22 cellular contexts compared by ENCODE assay signal in genomic region chr15:51724199-51724598, GRCh38. TPM values are rescaled to one million over a fixed set of nuclear protein-coding genes. Genes with fewer than 3 reads are reported as not detected.
A peak's percentile ranks its signal among the peaks of the same experiment; 100 is the strongest.
DNase-seq lines count a peak whose midpoint lies in the region; ATAC-seq and TF ChIP-seq lines count a peak whose summit lies in the region.
"Had no signal": no experiment of that assay in that cellular context is flagged by ENCODE, and none has a peak within 500 bp of the region (broad histone marks: within the 10 kb centered on the region; RNA-seq: fewer than 3 reads in every experiment).

No MANE protein-coding gene starts in this region.

- POLR2A ChIA-PET in WTC11 (lab: Charles Lee), result no interaction called here

- intact Hi-C loops in transverse colon (cut with DNase I; ENCODE audit: low total_unique reads), result no loop called here

- H3K4me3 ChIP-seq in mesodermal cell (ENCODE audit: extremely low read depth, insufficient read depth, low read length, poor library complexity, severe bottlenecking), result no peak overlapping the region
- H3K4me3 ChIP-seq in transverse colon, result no peak overlapping the region
- H3K4me3 ChIP-seq: HAP-1 had no signal

- CTCF ChIA-PET in WTC11 (lab: Charles Lee), result no interaction called here

- no peaks in the 10 kb centered on the region for H3K27me3 ChIP-seq in transverse colon

- TF ChIP-seq EP300 in transverse colon (IDR thresholded peaks at IDR 0.05; ENCODE audit: low read depth), result no peak

- H3K4me3 Mint-ChIP-seq in activated naive CD8-positive, alpha-beta T cell, result no peak overlapping the region
- H3K4me3 Mint-ChIP-seq in activated naive CD8-positive, alpha-beta T cell treated with anti-CD3 and anti-CD28 coated beads for 36 hours, result no peak overlapping the region
- H3K4me3 Mint-ChIP-seq in T-helper 17 cell (no peak overlapping the region), WTC11 (no peak overlapping the region)

- H3K36me3 Mint-ChIP-seq in activated naive CD8-positive, alpha-beta T cell, result peaks cover 11% of the 10 kb centered on the region
- peaks cover 23% of the 10 kb centered on the region for H3K36me3 Mint-ChIP-seq in activated naive CD8-positive, alpha-beta T cell treated with anti-CD3 and anti-CD28 coated beads for 36 hours
- H3K36me3 Mint-ChIP-seq in T-helper 17 cell (ENCODE audit: low read depth) (peaks cover 7% of the 10 kb centered on the region), WTC11 (peaks cover 7% of the 10 kb centered on the region)

- no peaks in the 10 kb centered on the region for H3K9me3 ChIP-seq in T-helper 17 cell (ENCODE audit: control insufficient read depth, low read length, poor library complexity, severe bottlenecking)
- no peaks in the 10 kb centered on the region for H3K9me3 ChIP-seq in mesodermal cell (ENCODE audit: control insufficient read depth, low read length)
- no peaks in the 10 kb centered on the region for H3K9me3 ChIP-seq in transverse colon
- H3K9me3 ChIP-seq: HAP-1 had no signal

- no peak for TF ChIP-seq POLR2A in transverse colon (IDR thresholded peaks at IDR 0.05)

- no peak for DNase-seq in activated naive CD8-positive, alpha-beta T cell treated with anti-CD3 and anti-CD28 coated beads for 36 hours
- DNase-seq in T-helper 17 cell, result no peak
- DNase-seq in transverse colon, result no peak
- DNase-seq in SK-N-DZ (ENCODE audit: low spot score), result no peak
- DNase-seq in WTC11 (ENCODE audit: low spot score), result no peak
- DNase-seq in stimulated activated CD4-positive, alpha-beta T cell treated with anti-CD3 and anti-CD28 coated beads, Interleukin-4, amount 100 ng/mL, for 24 hours, result no peak
- DNase-seq: DMS 273 treated with DMSO at 0.1 percent for 48 hours, DND-41, NCI-H1417 treated with DMSO at 0.1 percent for 48 hours, NCI-H1930, NCI-H226, NCI-H524, NCI-H82, Right ventricle myocardium superior had no signal

- no peaks in the 10 kb centered on the region for H3K27me3 Mint-ChIP-seq in activated naive CD8-positive, alpha-beta T cell
- H3K27me3 Mint-ChIP-seq in activated naive CD8-positive, alpha-beta T cell treated with anti-CD3 and anti-CD28 coated beads for 36 hours, result no peaks in the 10 kb centered on the region
- no peaks in the 10 kb centered on the region for H3K27me3 Mint-ChIP-seq in T-helper 17 cell
- H3K27me3 Mint-ChIP-seq in WTC11 (ENCODE audit: low read depth), result no peaks in the 10 kb centered on the region

- H3K9me3 Mint-ChIP-seq in activated naive CD8-positive, alpha-beta T cell (ENCODE audit: low read depth), result no peaks in the 10 kb centered on the region
- no peaks in the 10 kb centered on the region for H3K9me3 Mint-ChIP-seq in activated naive CD8-positive, alpha-beta T cell treated with anti-CD3 and anti-CD28 coated beads for 36 hours
- H3K9me3 Mint-ChIP-seq in WTC11, result peaks cover 6% of the 10 kb centered on the region; the same call in 1 of the 2 replicates

- H3K27ac ChIP-seq in mesodermal cell (ENCODE audit: low read depth, low read length, severe bottlenecking) (peak overlapping the region; percentile 36), transverse colon (peak overlapping the region in 3 of 4 donors; percentile 10 to 69 (median 15))

- ATAC-seq in T-helper 17 cell (no peak), WTC11 (no peak)

- peaks cover 66% of the 10 kb centered on the region for H3K4me1 Mint-ChIP-seq in activated naive CD8-positive, alpha-beta T cell (ENCODE audit: low read depth)
- H3K4me1 Mint-ChIP-seq in activated naive CD8-positive, alpha-beta T cell treated with anti-CD3 and anti-CD28 coated beads for 36 hours, result peaks cover 55% of the 10 kb centered on the region
- peaks cover 31% of the 10 kb centered on the region for H3K4me1 Mint-ChIP-seq in T-helper 17 cell
- peaks cover 36% of the 10 kb centered on the region for H3K4me1 Mint-ChIP-seq in WTC11

- in situ Hi-C loops in transverse colon (cut with MboI; ENCODE audit: low pct_ligation_motif_present in 1 of 4, low pct_unique_long_range_greater_than_20kb in 1 of 4, low sequenced_read_pairs in 3 of 4), result no loop called here

- peak overlapping the region; percentile 54 for H3K27ac Mint-ChIP-seq in activated naive CD8-positive, alpha-beta T cell
- no peak overlapping the region for H3K27ac Mint-ChIP-seq in activated naive CD8-positive, alpha-beta T cell treated with anti-CD3 and anti-CD28 coated beads for 36 hours
- H3K27ac Mint-ChIP-seq in T-helper 17 cell (peak overlapping the region; percentile 61), WTC11 (no peak overlapping the region)

- peaks cover 42% of the 10 kb centered on the region for H3K4me1 ChIP-seq in mesodermal cell (ENCODE audit: control insufficient read depth, insufficient read depth, low read length, poor library complexity, severe bottlenecking)
- H3K4me1 ChIP-seq in transverse colon, result peaks cover 4 to 38% (median 16%) of the 10 kb centered on the region in 4 donors
- H3K4me1 ChIP-seq: HAP-1 had no signal

- WGBS in mesodermal cell (ENCODE audit: insufficient coverage in 2 of 2), 2 experiments, result no CpG with 5 or more reads among the region's 2 CpGs
- WGBS in transverse colon (ENCODE audit: low coverage in 1 of 2), 2 donors, result 78 to 88% methylated on average over 2 of the region's 2 CpGs

- no peaks in the 10 kb centered on the region for H3K36me3 ChIP-seq in mesodermal cell (ENCODE audit: control insufficient read depth, insufficient read depth, low read length)
- H3K36me3 ChIP-seq in transverse colon, result no peaks in the 10 kb centered on the region
- H3K36me3 ChIP-seq: HAP-1 had no signal

- TF ChIP-seq CTCF in transverse colon (IDR thresholded peaks at IDR 0.05) (no peak), WTC11 (IDR thresholded peaks at IDR 0.05) (no peak)

TF ChIP-seq in WTC11, 78 proteins besides CTCF, POLR2A, EP300 and RAD21:
- no peak for TF ChIP-seq JAZF1 (CRISPR knock-in tag; IDR thresholded peaks at IDR 0.05)
- no peak for TF ChIP-seq ATF3 (CRISPR knock-in tag; conservative IDR thresholded peaks at IDR 0.05)
- no peak for TF ChIP-seq NR2C2 (CRISPR knock-in tag; IDR thresholded peaks at IDR 0.05)
- TF ChIP-seq RORB (CRISPR knock-in tag; IDR thresholded peaks at IDR 0.05), result no peak

RNA-seq across cellular contexts. Expression of gene LYSMD2, which starts 13.3 kb away (rescaled TPM):
- total RNA-seq in activated naive CD8-positive, alpha-beta T cell treated with anti-CD3 and anti-CD28 coated beads for 36 hours, result 10 to 100 TPM; 23.5 to 24.2 TPM
- total RNA-seq in T-helper 17 cell (10 to 100 TPM; 17.6 to 21.8 TPM), transverse colon (1 to 10 TPM; 2.2 to 9.2 (median 4.4) TPM), WTC11 (2021) (2.2 to 2.7 TPM (median 2.6 TPM) in 3 replicates)
- polyA plus RNA-seq in mesodermal cell (2013, experiment 1 of 2), result 11.7 TPM
- polyA plus RNA-seq in mesodermal cell (2013, experiment 2 of 2), result 12.3 TPM
- polyA plus RNA-seq in SK-N-DZ (2014; cell fraction: cytosol; rRNA removed), result 5.2 and 7.9 TPM in 2 replicates
- polyA plus RNA-seq in SK-N-DZ (2014; cell fraction: nucleus; rRNA removed), result 2.2 and 7.2 TPM in 2 replicates
- total RNA-seq: G401 had no signal

RNA-seq across cellular contexts. Expression of gene TMOD2, which starts 27.2 kb away (rescaled TPM):
- 1 to 10 TPM; 4.2 to 4.8 TPM for total RNA-seq in activated naive CD8-positive, alpha-beta T cell treated with anti-CD3 and anti-CD28 coated beads for 36 hours
- 1 to 10 TPM; 8.0 to 9.5 TPM for total RNA-seq in T-helper 17 cell
- polyA plus RNA-seq in mesodermal cell (2013, experiment 1 of 2), result 18.4 TPM
- polyA plus RNA-seq in mesodermal cell (2013, experiment 2 of 2), result 17.0 TPM
- 1 to 10 TPM; 1.8 to 6.8 (median 5.3) TPM for total RNA-seq in transverse colon
- polyA plus RNA-seq in SK-N-DZ (2014; cell fraction: cytosol; rRNA removed), result 23.9 and 28.0 TPM in 2 replicates
- 16.2 and 25.5 TPM in 2 replicates for polyA plus RNA-seq in SK-N-DZ (2014; cell fraction: nucleus; rRNA removed)
- 3.3 to 3.6 TPM (median 3.6 TPM) in 3 replicates for total RNA-seq in WTC11 (2021)

RNA-seq across cellular contexts. Expression of gene SCG3, which starts 42.9 kb away (rescaled TPM):
- not detected for total RNA-seq in activated naive CD8-positive, alpha-beta T cell treated with anti-CD3 and anti-CD28 coated beads for 36 hours
- total RNA-seq in T-helper 17 cell (not detected), transverse colon (1 to 10 TPM in 1 of 4 donors, under 1 TPM in 2, not detected in 1; 0.55 to 3.6 (median 0.95) TPM), WTC11 (2021) (31.5 to 32.3 TPM (median 32.1 TPM) in 3 replicates)
- 10.2 TPM for polyA plus RNA-seq in mesodermal cell (2013, experiment 1 of 2)
- polyA plus RNA-seq in mesodermal cell (2013, experiment 2 of 2), result 10.0 TPM
- 24.3 and 24.4 TPM in 2 replicates for polyA plus RNA-seq in SK-N-DZ (2014; cell fraction: cytosol; rRNA removed)
- polyA plus RNA-seq in SK-N-DZ (2014; cell fraction: nucleus; rRNA removed), result 9.9 and 14.3 TPM in 2 replicates
- total RNA-seq: A172, G401, HT-29, MCF 10A, Right ventricle myocardium superior had no signal
- polyA plus RNA-seq: BJ had no signal

Comparison
In these comparisons a context has a peak if more than half of its experiments do, and no peak if none do; other contexts are left out.
1. H3K27ac Mint-ChIP-seq: peak in activated naive CD8-positive, alpha-beta T cell (single experiment) and T-helper 17 cell (single experiment); none in activated naive CD8-positive, alpha-beta T cell treated with anti-CD3 and anti-CD28 coated beads for 36 hours (single experiment) and WTC11 (single experiment).